1 cellular context compared by ENCODE assay signal in the genomic region with DNA sequence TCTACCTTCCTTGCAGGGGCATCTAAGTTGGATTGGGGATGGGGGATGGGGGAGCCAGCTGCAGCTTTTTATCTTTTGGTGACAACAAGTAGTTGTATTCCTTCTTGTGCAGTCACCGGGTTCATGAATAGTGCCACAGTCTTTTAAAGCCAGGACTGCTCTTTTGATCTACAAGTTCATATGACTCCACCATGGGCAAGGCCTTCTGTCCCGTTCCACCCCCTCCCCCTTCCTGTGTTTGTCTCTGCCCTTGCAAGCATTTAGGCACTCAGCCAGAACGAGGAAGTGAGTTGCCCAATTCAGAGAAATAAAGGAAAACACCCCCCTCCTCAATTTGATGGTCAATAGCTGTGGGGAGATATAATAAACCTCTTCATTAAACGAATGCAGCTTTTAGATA.
TF ChIP-seq lines count a peak whose summit lies in the region.

No MANE protein-coding gene starts in this region.

TF ChIP-seq in GM23338, 12 proteins besides CTCF, POLR2A, EP300 and RAD21 (continued from another document):
- TF ChIP-seq, protein P1, sequence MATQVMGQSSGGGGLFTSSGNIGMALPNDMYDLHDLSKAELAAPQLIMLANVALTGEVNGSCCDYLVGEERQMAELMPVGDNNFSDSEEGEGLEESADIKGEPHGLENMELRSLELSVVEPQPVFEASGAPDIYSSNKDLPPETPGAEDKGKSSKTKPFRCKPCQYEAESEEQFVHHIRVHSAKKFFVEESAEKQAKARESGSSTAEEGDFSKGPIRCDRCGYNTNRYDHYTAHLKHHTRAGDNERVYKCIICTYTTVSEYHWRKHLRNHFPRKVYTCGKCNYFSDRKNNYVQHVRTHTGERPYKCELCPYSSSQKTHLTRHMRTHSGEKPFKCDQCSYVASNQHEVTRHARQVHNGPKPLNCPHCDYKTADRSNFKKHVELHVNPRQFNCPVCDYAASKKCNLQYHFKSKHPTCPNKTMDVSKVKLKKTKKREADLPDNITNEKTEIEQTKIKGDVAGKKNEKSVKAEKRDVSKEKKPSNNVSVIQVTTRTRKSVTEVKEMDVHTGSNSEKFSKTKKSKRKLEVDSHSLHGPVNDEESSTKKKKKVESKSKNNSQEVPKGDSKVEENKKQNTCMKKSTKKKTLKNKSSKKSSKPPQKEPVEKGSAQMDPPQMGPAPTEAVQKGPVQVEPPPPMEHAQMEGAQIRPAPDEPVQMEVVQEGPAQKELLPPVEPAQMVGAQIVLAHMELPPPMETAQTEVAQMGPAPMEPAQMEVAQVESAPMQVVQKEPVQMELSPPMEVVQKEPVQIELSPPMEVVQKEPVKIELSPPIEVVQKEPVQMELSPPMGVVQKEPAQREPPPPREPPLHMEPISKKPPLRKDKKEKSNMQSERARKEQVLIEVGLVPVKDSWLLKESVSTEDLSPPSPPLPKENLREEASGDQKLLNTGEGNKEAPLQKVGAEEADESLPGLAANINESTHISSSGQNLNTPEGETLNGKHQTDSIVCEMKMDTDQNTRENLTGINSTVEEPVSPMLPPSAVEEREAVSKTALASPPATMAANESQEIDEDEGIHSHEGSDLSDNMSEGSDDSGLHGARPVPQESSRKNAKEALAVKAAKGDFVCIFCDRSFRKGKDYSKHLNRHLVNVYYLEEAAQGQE (IDR thresholded peaks at IDR 0.05; ENCODE audit: unreplicated experiment), result no peak
- no peak for TF ChIP-seq EZH2phosphoT487 (IDR thresholded peaks at IDR 0.05; ENCODE audit: unreplicated experiment)
- TF ChIP-seq POLR2AphosphoS5 (IDR thresholded peaks at IDR 0.05; ENCODE audit: low read depth), result no peak
- no peak for TF ChIP-seq CREB1 (CRISPR knock-in tag; IDR thresholded peaks at IDR 0.05; ENCODE audit: low read depth)
- no peak for TF ChIP-seq ZNF114 (CRISPR knock-in tag; IDR thresholded peaks at IDR 0.05)
- TF ChIP-seq, protein P2, sequence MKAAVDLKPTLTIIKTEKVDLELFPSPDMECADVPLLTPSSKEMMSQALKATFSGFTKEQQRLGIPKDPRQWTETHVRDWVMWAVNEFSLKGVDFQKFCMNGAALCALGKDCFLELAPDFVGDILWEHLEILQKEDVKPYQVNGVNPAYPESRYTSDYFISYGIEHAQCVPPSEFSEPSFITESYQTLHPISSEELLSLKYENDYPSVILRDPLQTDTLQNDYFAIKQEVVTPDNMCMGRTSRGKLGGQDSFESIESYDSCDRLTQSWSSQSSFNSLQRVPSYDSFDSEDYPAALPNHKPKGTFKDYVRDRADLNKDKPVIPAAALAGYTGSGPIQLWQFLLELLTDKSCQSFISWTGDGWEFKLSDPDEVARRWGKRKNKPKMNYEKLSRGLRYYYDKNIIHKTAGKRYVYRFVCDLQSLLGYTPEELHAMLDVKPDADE (IDR thresholded peaks at IDR 0.05), result no peak
